ENCODE assay signal across 20 cellular contexts in the genomic region with DNA sequence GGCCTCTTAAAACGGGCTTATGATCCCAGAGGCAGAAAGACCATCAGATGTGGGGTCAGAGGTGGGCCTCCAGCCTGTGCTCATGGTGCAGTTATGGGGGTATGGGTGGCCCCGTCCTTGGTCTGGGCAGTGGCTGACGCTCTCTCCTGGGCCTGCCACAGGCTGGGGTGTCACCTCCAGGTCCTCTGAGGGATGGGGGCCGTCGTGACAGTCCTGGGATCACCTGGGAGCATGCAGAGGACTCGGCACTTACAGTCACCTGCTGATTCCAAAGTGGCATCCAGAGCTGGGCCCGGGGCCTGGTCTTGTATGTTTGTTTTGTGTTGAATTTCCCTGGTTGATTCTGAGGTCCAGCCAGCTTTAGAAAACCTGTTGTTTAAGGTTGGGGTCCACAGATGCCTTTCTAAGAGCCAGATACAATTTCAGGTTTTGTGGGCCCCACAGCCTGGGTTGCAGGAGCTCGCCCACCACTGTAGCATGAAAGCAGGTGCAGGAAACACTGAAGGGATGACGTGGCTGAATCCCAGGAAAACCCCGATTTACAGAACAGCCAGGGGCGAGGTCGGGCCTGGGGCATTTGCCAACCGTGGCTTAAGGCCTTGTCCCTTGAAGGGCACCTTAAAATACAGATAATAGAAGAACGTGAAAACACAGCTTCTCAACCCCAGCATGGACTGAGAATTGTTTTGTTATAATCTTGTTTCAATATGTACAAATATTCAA.
A peak's percentile ranks its signal among the peaks of the same experiment; 100 is the strongest.
DNase-seq lines count a peak whose midpoint lies in the region; ATAC-seq, FAIRE-seq and TF ChIP-seq lines count a peak whose summit lies in the region.
"Had no signal": no experiment of that assay in that cellular context is flagged by ENCODE, and none has a peak within 500 bp of the region (broad histone marks: within the 10 kb centered on the region; RNA-seq: fewer than 3 reads in every experiment).

No MANE protein-coding gene starts in this region.

- H2BK12ac ChIP-seq in H1 (ENCODE audit: low read depth, low read length), result no peak overlapping the region

- H2AFZ ChIP-seq in H1 (ENCODE audit: low read length), result no peak overlapping the region
- no peak overlapping the region for H2AFZ ChIP-seq in neural progenitor cell (replicated peaks)
- H2AFZ ChIP-seq in PC-9, result no peak overlapping the region
- H2AFZ ChIP-seq: GM23338 had no signal

- H3K9me2 ChIP-seq in PC-9 (ENCODE audit: insufficient read depth), result no peaks in the 10 kb centered on the region
- H3K9me2 ChIP-seq: SK-N-SH had no signal

- H3K4me3 ChIP-seq in Caco-2 (ENCODE audit: low read depth, low read length) (no peak overlapping the region), H1 (ENCODE audit: extremely low read depth in 1 of 4, insufficient read depth in 2 of 4, low read depth in 3 of 4, low read length in 4 of 4) (no peak overlapping the region), neural progenitor cell (no peak overlapping the region), HAP-1 (no peak overlapping the region), PC-9 (no peak overlapping the region)
- H3K4me3 ChIP-seq: GM23338, K562 had no signal

- H2BK120ac ChIP-seq in H1 (replicated peaks; ENCODE audit: low read depth, low read length), result no peak overlapping the region

- H3K4me2 ChIP-seq in H1 (ENCODE audit: insufficient read depth in 1 of 2, low read depth in 2 of 2, low read length in 2 of 2) (no peak overlapping the region), neural progenitor cell (no peak overlapping the region), PC-9 (no peak overlapping the region)
- H3K4me2 ChIP-seq: SK-N-SH had no signal

- H3K9me3 ChIP-seq in Caco-2, result peaks cover 8% of the 10 kb centered on the region; the same call in 1 of the 2 replicates
- peaks cover 6 to 9% of the 10 kb centered on the region in 2 experiments for H3K9me3 ChIP-seq in H1 (ENCODE audit: insufficient read depth in 2 of 2, low read depth in 1 of 2, low read length in 1 of 2)
- no peaks in the 10 kb centered on the region for H3K9me3 ChIP-seq in neural progenitor cell (ENCODE audit: low read depth)
- no peaks in the 10 kb centered on the region for H3K9me3 ChIP-seq in HAP-1
- H3K9me3 ChIP-seq in PC-9 (ENCODE audit: insufficient read depth, low read depth), result no peaks in the 10 kb centered on the region
- H3K9me3 ChIP-seq: SK-N-SH had no signal

- ATAC-seq in HG03280 (IDR thresholded peaks at IDR 0.05; ENCODE audit: unreplicated experiment), result no peak
- ATAC-seq: GM23338, K562 had no signal

- peaks cover 3% of the 10 kb centered on the region for H3F3A ChIP-seq in neural progenitor cell (ENCODE audit: low read depth)
- H3F3A ChIP-seq in PC-9 (ENCODE audit: insufficient read depth, low read depth), result no peaks in the 10 kb centered on the region

- no peak overlapping the region for H2AK5ac ChIP-seq in H1 (ENCODE audit: low read depth, low read length)

- TF ChIP-seq CTCF in Caco-2 (IDR thresholded peaks at IDR 0.05; ENCODE audit: insufficient read depth in 1 of 2, low read depth in 1 of 2, low read length in 1 of 2, severe bottlenecking in 1 of 2, unreplicated experiment in 1 of 2) (no peak), H1 (IDR thresholded peaks at IDR 0.05; ENCODE audit: control extremely low read depth in 1 of 3, insufficient read depth in 1 of 3, low read depth in 1 of 3, low read length in 3 of 3) (no peak), neural progenitor cell (IDR thresholded peaks at IDR 0.05) (no peak), PC-9 (conservative IDR thresholded peaks at IDR 0.05) (no peak)

- no peak for TF ChIP-seq EP300 in H1 (IDR thresholded peaks at IDR 0.05; ENCODE audit: borderline replicate concordance in 1 of 2, low read depth in 2 of 2, low read length in 2 of 2)

- H4K20me1 ChIP-seq in H1 (replicated peaks in 1 of 2; ENCODE audit: control insufficient read depth in 1 of 2, insufficient read depth in 2 of 2, low read length in 2 of 2) (no peaks in the 10 kb centered on the region), neural progenitor cell (ENCODE audit: low read depth) (no peaks in the 10 kb centered on the region), PC-9 (ENCODE audit: insufficient read depth) (no peaks in the 10 kb centered on the region)

- H3K9me3 Mint-ChIP-seq in Caco-2 (ENCODE audit: unreplicated experiment) (peaks cover 12% of the 10 kb centered on the region), neural progenitor cell (peaks cover 6% of the 10 kb centered on the region)

- no peaks in the 10 kb centered on the region for H3K36me3 Mint-ChIP-seq in Caco-2 (ENCODE audit: insufficient read depth, unreplicated experiment)
- no peaks in the 10 kb centered on the region for H3K36me3 Mint-ChIP-seq in neural progenitor cell
- H3K36me3 Mint-ChIP-seq: CD14-positive monocyte had no signal

- no peak overlapping the region for H4K5ac ChIP-seq in H1 (ENCODE audit: insufficient read length, low read depth, low read length)

- intact Hi-C loops in Caco-2 (cut with micrococcal nuclease; ENCODE audit: unreplicated experiment) (loop anchor here (2.0 kb wide), 1 partner anchor 19 kb away; no protein-coding TSS in a partner anchor), PC-9 (cut with micrococcal nuclease; ENCODE audit: unreplicated experiment) (no loop called here)

- 0 out of 2 replicates have a peak overlapping the region, but pooled peaks have one; percentile 9 for H2BK5ac ChIP-seq in H1 (ENCODE audit: low read depth, low read length)

- WGBS in H1 (ENCODE audit: extremely low coverage in 1 of 2, insufficient coverage in 1 of 2, insufficient read length in 1 of 2, insufficient replicate concordance in 2 of 2, low coverage in 1 of 2, low lambda C conversion rate in 2 of 2, missing lambda C conversion rate in 1 of 2), 2 experiments, result 76% methylated on average over 14 of the region's 14 CpGs; no CpG with 5 or more reads in 1 of the 2 experiments

- peaks cover 17% of the 10 kb centered on the region for H3K4me1 ChIP-seq in Caco-2
- H3K4me1 ChIP-seq in H1 (replicated peaks in 1 of 4; ENCODE audit: control insufficient read depth in 3 of 4, insufficient read depth in 4 of 4, low read length in 3 of 4), result peaks cover 0 to 25% (median 10%) of the 10 kb centered on the region in 4 experiments; a peak in 6 of 7 replicates
- H3K4me1 ChIP-seq in neural progenitor cell, result peaks cover 21% of the 10 kb centered on the region
- no peaks in the 10 kb centered on the region for H3K4me1 ChIP-seq in HAP-1
- H3K4me1 ChIP-seq in PC-9 (replicated peaks; ENCODE audit: insufficient read depth), result no peaks in the 10 kb centered on the region

- TF ChIP-seq RAD21 in H1 (IDR thresholded peaks at IDR 0.05 in 1 of 2, conservative IDR thresholded peaks at IDR 0.05 in 1 of 2; ENCODE audit: low read depth in 2 of 2, low read length in 2 of 2), result no peak

- no peak for FAIRE-seq in H1 (lab: Jason Lieb, UNC)
- FAIRE-seq: GM19239, K562 had no signal

- POLR2A ChIA-PET in Caco-2 (lab: Charles Lee), result no interaction called here
- POLR2A ChIA-PET in H1 (lab: Charles Lee; ENCODE audit: partially characterized antibody), result interaction anchor here (1.4 kb wide), 1 partner anchor 19 kb away, joined by 4 read pairs; no protein-coding TSS in a partner anchor
- POLR2A ChIA-PET in PC-9 (lab: Charles Lee; ENCODE audit: unreplicated experiment), result no interaction called here

- no peak overlapping the region; the same call in 1 of the 2 replicates for H2BK20ac ChIP-seq in H1 (ENCODE audit: low read length)

- no peaks in the 10 kb centered on the region for H3K79me1 ChIP-seq in H1 (ENCODE audit: low read depth, low read length)

- H3K4me3 Mint-ChIP-seq in Caco-2 (ENCODE audit: unreplicated experiment), result no peak overlapping the region
- H3K4me3 Mint-ChIP-seq in neural progenitor cell, result no peak overlapping the region
- H3K4me3 Mint-ChIP-seq: CD14-positive monocyte, GM23338 had no signal

- H3K27ac ChIP-seq in H1 (ENCODE audit: low read depth, low read length) (no peak overlapping the region), neural progenitor cell (no peak overlapping the region), PC-9 (no peak overlapping the region)

- H3K9ac ChIP-seq in H1 (replicated peaks in 1 of 4; ENCODE audit: extremely low read depth in 1 of 4, low read depth in 3 of 4, low read length in 3 of 4) (no peak overlapping the region), neural progenitor cell (no peak overlapping the region)
- H3K9ac ChIP-seq: SK-N-SH had no signal

- no peak overlapping the region; the same call in 1 of the 2 replicates for H4K8ac ChIP-seq in H1 (ENCODE audit: extremely low read depth, insufficient read depth, low read length)

- H3K79me2 ChIP-seq in H1 (ENCODE audit: control insufficient read depth in 1 of 2, insufficient read depth in 2 of 2, low read length in 2 of 2), result no peaks in the 10 kb centered on the region
- H3K79me2 ChIP-seq in neural progenitor cell (ENCODE audit: low read depth), result no peaks in the 10 kb centered on the region
- H3K79me2 ChIP-seq in PC-9 (ENCODE audit: low read depth), result no peaks in the 10 kb centered on the region

- no peak overlapping the region for H4K91ac ChIP-seq in H1 (replicated peaks; ENCODE audit: insufficient read length, low read length)

- DNase-seq in A172 (ENCODE audit: low spot score) (peak; percentile 22), Caco-2 (no peak), H1 (ENCODE audit: low read depth in 1 of 2, low spot score in 2 of 2) (no peak), neural progenitor cell (ENCODE audit: low spot score) (peak; percentile 0), HAP-1 (ENCODE audit: low spot score in 2 of 2) (no peak), NCI-H345 treated with DMSO at 0.1 percent for 48 hours (lab: John Stamatoyannopoulos, UW; ENCODE audit: unreplicated experiment) (no peak), PC-9 (no peak)
- DNase-seq: DMS 273 treated with DMSO at 0.1 percent for 48 hours, DND-41, NCI-H1092 treated with DMSO at 0.1 percent for 48 hours, NCI-H2081, NCI-H510A, NCI-H748 treated with DMSO at 0.1 percent for 48 hours, SHP77 treated with DMSO at 0.1 percent for 48 hours had no signal

- no peak overlapping the region for H3K14ac ChIP-seq in H1 (ENCODE audit: insufficient read length)

- in situ Hi-C loops in HAP-1 (cut with MboI; ENCODE audit: low sequenced_read_pairs), result no loop called here

- H3K36me3 ChIP-seq in Caco-2 (ENCODE audit: control insufficient read depth, insufficient read depth, low read length) (no peaks in the 10 kb centered on the region), H1 (ENCODE audit: control insufficient read depth in 2 of 4, insufficient read depth in 4 of 4, low read length in 3 of 4) (no peaks in the 10 kb centered on the region), neural progenitor cell (no peaks in the 10 kb centered on the region), HAP-1 (replicated peaks) (no peaks in the 10 kb centered on the region), PC-9 (ENCODE audit: low read depth) (no peaks in the 10 kb centered on the region)

- BruUV-seq in Caco-2 (replicated peaks; lab: Mats Ljungman, UMichigan) (no TSS peak), PC-9 (replicated peaks; lab: Mats Ljungman, UMichigan) (no TSS peak)

- H3K4me1 Mint-ChIP-seq in Caco-2 (ENCODE audit: low read depth, unreplicated experiment) (peaks cover 11% of the 10 kb centered on the region), neural progenitor cell (peaks cover 31% of the 10 kb centered on the region)

- H3K4ac ChIP-seq in H1 (replicated peaks; ENCODE audit: insufficient read length, low read depth, low read length), result no peak overlapping the region

- peak overlapping the region; percentile 78 for H3K27ac Mint-ChIP-seq in Caco-2 (ENCODE audit: unreplicated experiment)
- H3K27ac Mint-ChIP-seq in neural progenitor cell, result no peak overlapping the region
- H3K27ac Mint-ChIP-seq: CD14-positive monocyte, GM23338 had no signal

- H3K23me2 ChIP-seq in H1 (ENCODE audit: low read depth, low read length), result no peaks in the 10 kb centered on the region

- no peak overlapping the region; the same call in 1 of the 2 replicates for H3K18ac ChIP-seq in H1 (ENCODE audit: extremely low read depth, low read length)

- CTCF ChIA-PET in Caco-2 (lab: Charles Lee), result interaction anchor here (0.7 kb wide), 1 partner anchor 89 kb away, joined by 3 read pairs; no protein-coding TSS in a partner anchor
- CTCF ChIA-PET in H1 (lab: Charles Lee; ENCODE audit: partially characterized antibody), result interaction anchor here (1.2 kb wide), 1 partner anchor 28 kb away, joined by 3 read pairs; no protein-coding TSS in a partner anchor
- CTCF ChIA-PET in PC-9 (lab: Charles Lee), result no interaction called here

- no peak overlapping the region for H3K23ac ChIP-seq in H1 (ENCODE audit: insufficient read length)

- no peak for TF ChIP-seq POLR2A in H1 (IDR thresholded peaks at IDR 0.05; ENCODE audit: control extremely low read depth in 1 of 2, low read depth in 2 of 2, low read length in 2 of 2)

- no peaks in the 10 kb centered on the region for H3K27me3 Mint-ChIP-seq in Caco-2 (ENCODE audit: insufficient read depth, unreplicated experiment)
- peaks cover 19% of the 10 kb centered on the region for H3K27me3 Mint-ChIP-seq in neural progenitor cell (ENCODE audit: insufficient read depth, low read depth)

- no peaks in the 10 kb centered on the region for H3K27me3 ChIP-seq in Caco-2 (replicated peaks; ENCODE audit: control insufficient read depth, insufficient read depth, low read length)
- H3K27me3 ChIP-seq in H1 (replicated peaks in 1 of 4; ENCODE audit: control insufficient read depth in 3 of 4, extremely low read depth in 1 of 4, insufficient read depth in 3 of 4, low read length in 3 of 4), result peaks cover 0 to 13% (median 9%) of the 10 kb centered on the region in 4 experiments; a peak in 4 of 7 replicates
- peaks cover 5% of the 10 kb centered on the region for H3K27me3 ChIP-seq in neural progenitor cell
- no peaks in the 10 kb centered on the region for H3K27me3 ChIP-seq in HAP-1 (ENCODE audit: low read depth)
- H3K27me3 ChIP-seq in PC-9 (ENCODE audit: insufficient read depth, low read depth), result peaks cover 60% of the 10 kb centered on the region

- no peak overlapping the region for H2BK15ac ChIP-seq in H1 (ENCODE audit: low read length)

- no peak overlapping the region for H3K56ac ChIP-seq in H1 (replicated peaks; ENCODE audit: insufficient read length, low read depth, low read length)

Comparison
In these comparisons a context has a peak if more than half of its experiments do, and no peak if none do; other contexts are left out.
1. DNase-seq: peak in A172 (single experiment) and neural progenitor cell (single experiment); none in Caco-2 (0 of 2), H1 (0 of 2), HAP-1 (0 of 2), NCI-H345 treated with DMSO at 0.1 percent for 48 hours (single experiment) and PC-9 (0 of 2).